In genomic region chr16:2252806-2253148, GRCh38 we compare ENCODE assay signal across 11 cellular contexts. TPM values are rescaled to one million over a fixed set of nuclear protein-coding genes. Genes with fewer than 3 reads are reported as not detected.
A peak's percentile ranks its signal among the peaks of the same experiment; 100 is the strongest.
DNase-seq lines count a peak whose midpoint lies in the region; ATAC-seq, FAIRE-seq and TF ChIP-seq lines count a peak whose summit lies in the region.
"Had no signal": no experiment of that assay in that cellular context is flagged by ENCODE, and none has a peak within 500 bp of the region (broad histone marks: within the 10 kb centered on the region; RNA-seq: fewer than 3 reads in every experiment).

No MANE protein-coding gene starts in this region.

- H3K27ac ChIP-seq in C4-2B (peak overlapping the region; percentile 83), lower lobe of right lung (no peak overlapping the region)

- no peaks in the 10 kb centered on the region for H3K9me3 ChIP-seq in T-helper 17 cell (ENCODE audit: control insufficient read depth, low read length, poor library complexity, severe bottlenecking)
- H3K9me3 ChIP-seq in lower lobe of right lung = no peaks in the 10 kb centered on the region
- H3K9me3 ChIP-seq: thyroid gland had no signal

- no peaks in the 10 kb centered on the region for H3K27me3 ChIP-seq in lower lobe of right lung (ENCODE audit: low read depth)
- H3K27me3 ChIP-seq: thyroid gland had no signal

- H3K4me1 ChIP-seq in lower lobe of right lung = peaks cover 20% of the 10 kb centered on the region

- TF ChIP-seq CTCF in C4-2B (conservative IDR thresholded peaks at IDR 0.05) (no peak), lower lobe of right lung (IDR thresholded peaks at IDR 0.05) (no peak)

- no peak overlapping the region for H3K4me3 ChIP-seq in lower lobe of right lung
- H3K4me3 ChIP-seq: thyroid gland had no signal

- FAIRE-seq in GM12891 (lab: Jason Lieb, UNC) = peak; percentile 72
- FAIRE-seq in frontal cortex (lab: Jason Lieb, UNC) = no peak

- H3K27ac Mint-ChIP-seq in T-helper 17 cell = peak overlapping the region; percentile 76

- intact Hi-C loops in lower lobe of right lung (cut with DNase I) = no loop called here

- ATAC-seq in T-helper 17 cell = no peak
- no peak for ATAC-seq in lower lobe of right lung

- H3K4me3 Mint-ChIP-seq in T-helper 17 cell = no peak overlapping the region

- peaks cover 59% of the 10 kb centered on the region for H3K36me3 ChIP-seq in lower lobe of right lung

- H3K4me1 Mint-ChIP-seq in T-helper 17 cell = peaks cover 3% of the 10 kb centered on the region

- H3K36me3 Mint-ChIP-seq in T-helper 17 cell (ENCODE audit: low read depth) = peaks cover 2% of the 10 kb centered on the region

- H3K27me3 Mint-ChIP-seq in T-helper 17 cell = no peaks in the 10 kb centered on the region

- no peak for TF ChIP-seq POLR2A in GM12891 (IDR thresholded peaks at IDR 0.05; ENCODE audit: low read depth, low read length)

- DNase-seq in GM12891 (ENCODE audit: insufficient read length, low spot score) (no peak), T-helper 17 cell (no peak), lower lobe of right lung (peak; percentile 4), frontal cortex (ENCODE audit: low spot score in 2 of 2) (no peak), DMS79 treated with DMSO at 0.1 percent for 48 hours (lab: John Stamatoyannopoulos, UW) (no peak), NCI-H1417 treated with DMSO at 0.1 percent for 48 hours (lab: John Stamatoyannopoulos, UW) (no peak)
- no peak for DNase-seq in activated CD4-positive, alpha-beta T cell treated with anti-CD3 and anti-CD28 coated beads for 48 hours
- DNase-seq: NCI-H1694, T-helper 9 cell had no signal

TF ChIP-seq in GM12891, 5 proteins besides CTCF, POLR2A, EP300 and RAD21:
- TF ChIP-seq PAX5 (IDR thresholded peaks at IDR 0.05; ENCODE audit: insufficient read depth, low read length, severe bottlenecking) (no peak), POLR2AphosphoS5 (IDR thresholded peaks at IDR 0.05; ENCODE audit: low read depth, low read length) (peak; percentile 3; the same call in 1 of the 2 replicates), POU2F2 (IDR thresholded peaks at IDR 0.05; ENCODE audit: low read depth, low read length) (no peak), TAF1 (IDR thresholded peaks at IDR 0.05; ENCODE audit: low read depth, low read length) (no peak), SPI1 (IDR thresholded peaks at IDR 0.05; ENCODE audit: low read depth, low read length) (peak; percentile 47; the same call in 1 of the 2 replicates)

RNA-seq across cellular contexts. Expression of gene ECI1, which starts 1.4 kb away (rescaled TPM):
- 29.5 TPM for polyA plus RNA-seq in GM12891 (2012; ENCODE audit: low read depth, missing spikeins)
- 10 to 100 TPM; 15.2 TPM for total RNA-seq in T-helper 17 cell
- 50.4 TPM for total RNA-seq in lower lobe of right lung
- 10.2 TPM for total RNA-seq in frontal cortex

RNA-seq across cellular contexts. Expression of gene RNPS1, which starts 15.1 kb away (rescaled TPM):
- 157 TPM for polyA plus RNA-seq in GM12891 (2012; ENCODE audit: low read depth, missing spikeins)
- total RNA-seq in T-helper 17 cell = 100 to 1,000 TPM; 204 to 224 TPM
- total RNA-seq in lower lobe of right lung = 98.6 TPM
- total RNA-seq in frontal cortex = 81.1 TPM

RNA-seq across cellular contexts. Expression of gene DNASE1L2, which starts 16.5 kb away (rescaled TPM):
- 0.15 TPM for polyA plus RNA-seq in GM12891 (2012; ENCODE audit: low read depth, missing spikeins)
- total RNA-seq in T-helper 17 cell = under 1 TPM; 0.37 to 0.42 TPM
- total RNA-seq in lower lobe of right lung = 2.0 TPM
- 2.4 TPM for total RNA-seq in frontal cortex

RNA-seq across cellular contexts. Expression of gene E4F1, which starts 29.4 kb away (rescaled TPM):
- 13.1 TPM for polyA plus RNA-seq in GM12891 (2012; ENCODE audit: low read depth, missing spikeins)
- total RNA-seq in T-helper 17 cell = 10 to 100 TPM; 32.0 to 33.6 TPM
- 21.0 TPM for total RNA-seq in lower lobe of right lung
- 27.3 TPM for total RNA-seq in frontal cortex

RNA-seq across cellular contexts. Expression of gene PGP, which starts 38.1 kb away (rescaled TPM):
- 11.0 TPM for polyA plus RNA-seq in GM12891 (2012; ENCODE audit: low read depth, missing spikeins)
- total RNA-seq in T-helper 17 cell (1 to 10 TPM; 7.8 to 9.2 TPM), lower lobe of right lung (13.3 TPM), frontal cortex (10.2 TPM)
